12 cellular contexts compared by ENCODE assay signal in genomic region chr4:184099541-184099966, GRCh38.
A peak's percentile ranks its signal among the peaks of the same experiment; 100 is the strongest.
DNase-seq lines count a peak whose midpoint lies in the region; ATAC-seq and TF ChIP-seq lines count a peak whose summit lies in the region.
"Had no signal": no experiment of that assay in that cellular context is flagged by ENCODE, and none has a peak within 500 bp of the region (broad histone marks: within the 10 kb centered on the region; RNA-seq: fewer than 3 reads in every experiment).

No MANE protein-coding gene starts in this region.

- no peaks in the 10 kb centered on the region for H3K9me3 ChIP-seq in SK-N-SH
- H3K9me3 ChIP-seq: neutrophil, testis had no signal

- TF ChIP-seq RAD21 in SK-N-SH (IDR thresholded peaks at IDR 0.05; ENCODE audit: low read length), result no peak

- no peaks in the 10 kb centered on the region for H3K27me3 ChIP-seq in SK-N-SH (ENCODE audit: insufficient read depth)
- H3K27me3 ChIP-seq: neutrophil, testis had no signal

- ATAC-seq in SK-N-SH treated with all-trans-retinoic acid at 6 μM for 48 hours (no peak), omental fat pad (ENCODE audit: low FRiP score) (no peak), GM18511 (IDR thresholded peaks at IDR 0.05; ENCODE audit: unreplicated experiment) (no peak)
- ATAC-seq: activated CD8-positive, alpha-beta memory T cell treated with anti-CD3 and anti-CD28 coated beads, Interleukin-2, amount 10 ng/mL, durations not matched to agents 7 days and 5 days had no signal

- H3F3A ChIP-seq in SK-N-SH (replicated peaks; ENCODE audit: insufficient read depth), result no peaks in the 10 kb centered on the region

- H3K27ac ChIP-seq in SK-N-SH (ENCODE audit: low read depth in 2 of 2, low read length in 1 of 2), result peak overlapping the region in 1 of 2 experiments; percentile 54; a peak in 2 of 4 replicates
- H3K27ac ChIP-seq in temporal lobe (ENCODE audit: low read depth, low read length), result peak overlapping the region; percentile 58
- H3K27ac ChIP-seq: neutrophil, testis had no signal

- no peak overlapping the region for H3K9ac ChIP-seq in SK-N-SH

- POLR2A ChIA-PET in SK-N-SH (lab: Yijun Ruan, JAX), result interaction anchor here (0.6 to 3.7 kb wide), 6 partner anchors 90 to 259 kb away, joined by 3 to 19 read pairs (median 3); partner anchors contain the start of gene STOX2

- DNase-seq in SK-N-SH, result peak; percentile 43
- peak; percentile 63 to 76 for DNase-seq in NCI-H524 (lab: John Stamatoyannopoulos, UW)
- DNase-seq in islet precursor cell, result peak; percentile 35
- no peak for DNase-seq in omental fat pad (ENCODE audit: low spot score)
- DNase-seq in UCSD-AML1 (lab: John Stamatoyannopoulos, UW; ENCODE audit: unreplicated experiment), result no peak
- DNase-seq: activated CD8-positive, alpha-beta memory T cell treated with anti-CD3 and anti-CD28 coated beads, Interleukin-2, amount 10 ng/mL, durations not matched to agents 7 days and 5 days; NCI-H1048 had no signal

- peaks cover 0 to 65% of the 10 kb centered on the region in 2 experiments; a peak in 2 of 4 replicates for H3K4me1 ChIP-seq in SK-N-SH (ENCODE audit: control insufficient read depth in 1 of 2, insufficient read depth in 2 of 2, low read depth in 1 of 2, low read length in 1 of 2)

- no peak for TF ChIP-seq EP300 in SK-N-SH (IDR thresholded peaks at IDR 0.05; ENCODE audit: borderline replicate concordance in 1 of 2, low read depth in 1 of 2, low read length in 1 of 2)

- CTCF ChIA-PET in SK-N-SH (lab: Yijun Ruan, JAX), result interaction anchor here (0.5 to 10.9 kb wide), 83 partner anchors 8 to 669 kb away, joined by 3 to 158 read pairs (median 5); partner anchors contain the start of genes PRIMPOL and STOX2

- no peaks in the 10 kb centered on the region for H3K9me2 ChIP-seq in SK-N-SH

- H3K4me3 ChIP-seq in SK-N-SH (ENCODE audit: low read depth in 2 of 2, low read length in 1 of 2), result no peak overlapping the region
- H3K4me3 ChIP-seq: testis had no signal

- H3K36me3 ChIP-seq in SK-N-SH (replicated peaks in 1 of 2; ENCODE audit: control insufficient read depth in 1 of 2, insufficient read depth in 2 of 2, low read length in 1 of 2), result no peaks in the 10 kb centered on the region
- H3K36me3 ChIP-seq: neutrophil had no signal

- no peaks in the 10 kb centered on the region for H4K20me1 ChIP-seq in SK-N-SH (ENCODE audit: insufficient read depth)

- no peaks in the 10 kb centered on the region for H3K79me2 ChIP-seq in SK-N-SH (ENCODE audit: insufficient read depth)

- no peak overlapping the region for H3K4me2 ChIP-seq in SK-N-SH

- no peak overlapping the region for H2AFZ ChIP-seq in SK-N-SH (ENCODE audit: low read depth)

- TF ChIP-seq CTCF in SK-N-SH (IDR thresholded peaks at IDR 0.05) (no peak), omental fat pad (IDR thresholded peaks at IDR 0.05) (no peak)

- WGBS in SK-N-SH (ENCODE audit: low lambda C conversion rate), result 65% methylated on average over 9 of the region's 9 CpGs

TF ChIP-seq in SK-N-SH, 30 proteins besides CTCF, POLR2A, EP300 and RAD21 (continues in another document):
- TF ChIP-seq MAX (IDR thresholded peaks at IDR 0.05; ENCODE audit: low read depth) (no peak), NRF1 (IDR thresholded peaks at IDR 0.05; ENCODE audit: low read depth, low read length) (no peak), JUND (IDR thresholded peaks at IDR 0.05) (no peak), ELF1 (IDR thresholded peaks at IDR 0.05) (no peak), ZBTB33 (IDR thresholded peaks at IDR 0.05; ENCODE audit: borderline replicate concordance, low read depth) (no peak), SMC3 (IDR thresholded peaks at IDR 0.05; ENCODE audit: low read depth, low read length) (no peak), TCF12 (IDR thresholded peaks at IDR 0.05) (no peak), USF2 (IDR thresholded peaks at IDR 0.05; ENCODE audit: borderline replicate concordance, low read depth, low read length) (no peak), RCOR1 (IDR thresholded peaks at IDR 0.05; ENCODE audit: low read length) (no peak), MEF2A (IDR thresholded peaks at IDR 0.05; ENCODE audit: borderline replicate concordance, low read depth) (no peak), EZH2phosphoT487 (IDR thresholded peaks at IDR 0.05; ENCODE audit: borderline replicate concordance, low read depth) (no peak), GABPA (IDR thresholded peaks at IDR 0.05; ENCODE audit: low read depth) (no peak), MXI1 (IDR thresholded peaks at IDR 0.05; ENCODE audit: low read depth, low read length) (no peak), FOXJ3 (CRISPR knock-in tag; IDR thresholded peaks at IDR 0.05) (no peak), FOXM1 (IDR thresholded peaks at IDR 0.05; ENCODE audit: low read depth) (no peak), TEAD4 (IDR thresholded peaks at IDR 0.05; ENCODE audit: borderline replicate concordance, insufficient read depth) (no peak)

TF ChIP-seq in SK-N-SH treated with all-trans-retinoic acid at 6 μM for 48 hours, 23 proteins besides CTCF, POLR2A, EP300 and RAD21:
- TF ChIP-seq SNAI2 (CRISPR knock-in tag; IDR thresholded peaks at IDR 0.05), result no peak
- no peak for TF ChIP-seq ZNF8 (CRISPR knock-in tag; IDR thresholded peaks at IDR 0.05)
- no peak for TF ChIP-seq PATZ1 (CRISPR knock-in tag; IDR thresholded peaks at IDR 0.05; ENCODE audit: borderline replicate concordance)
- no peak for TF ChIP-seq CREB5 (CRISPR knock-in tag; IDR thresholded peaks at IDR 0.05; ENCODE audit: low read depth)
- no peak for TF ChIP-seq BACH2 (CRISPR knock-in tag; IDR thresholded peaks at IDR 0.05; ENCODE audit: borderline replicate concordance)
- no peak for TF ChIP-seq POU6F1 (CRISPR knock-in tag; IDR thresholded peaks at IDR 0.05; ENCODE audit: borderline replicate concordance, low read depth)
- TF ChIP-seq ESRRG (CRISPR knock-in tag; IDR thresholded peaks at IDR 0.05), result no peak
- no peak for TF ChIP-seq ZNF70 (CRISPR knock-in tag; IDR thresholded peaks at IDR 0.05)
- TF ChIP-seq ZFP3 (CRISPR knock-in tag; IDR thresholded peaks at IDR 0.05), result no peak
- no peak for TF ChIP-seq ARNTL (CRISPR knock-in tag; IDR thresholded peaks at IDR 0.05; ENCODE audit: borderline replicate concordance, low read depth)
- TF ChIP-seq OSR1 (CRISPR knock-in tag; IDR thresholded peaks at IDR 0.05), result no peak
- no peak for TF ChIP-seq CSDC2 (CRISPR knock-in tag; IDR thresholded peaks at IDR 0.05)

Comparison
In these comparisons a context has a peak if more than half of its experiments do, and no peak if none do; other contexts are left out.
1. DNase-seq: peak in SK-N-SH (single experiment), NCI-H524 (2 of 2) and islet precursor cell (single experiment); none in omental fat pad (single experiment) and UCSD-AML1 (single experiment).